In genomic region chr16:85473326-85473725, GRCh38 we compare ENCODE assay signal across 32 cellular contexts.
DNase-seq lines count a peak whose midpoint lies in the region; ATAC-seq and TF ChIP-seq lines count a peak whose summit lies in the region.
"Had no signal": no experiment of that assay in that cellular context is flagged by ENCODE, and none has a peak within 500 bp of the region (broad histone marks: within the 10 kb centered on the region; RNA-seq: fewer than 3 reads in every experiment).

No MANE protein-coding gene starts in this region.

- H3K9me3 ChIP-seq in cardiac muscle cell (ENCODE audit: low read depth), result no peaks in the 10 kb centered on the region
- no peaks in the 10 kb centered on the region for H3K9me3 ChIP-seq in heart right ventricle
- no peaks in the 10 kb centered on the region for H3K9me3 ChIP-seq in uterus
- H3K9me3 ChIP-seq: A549, lower lobe of right lung, thoracic aorta had no signal

- no peak overlapping the region for H3K4me3 ChIP-seq in cardiac muscle cell
- H3K4me3 ChIP-seq in heart right ventricle, result no peak overlapping the region
- H3K4me3 ChIP-seq in uterus, result no peak overlapping the region
- no peak overlapping the region for H3K4me3 ChIP-seq in dorsolateral prefrontal cortex
- H3K4me3 ChIP-seq: A549, coronary artery, lower lobe of right lung, thoracic aorta had no signal

- TF ChIP-seq POLR2A in uterus (IDR thresholded peaks at IDR 0.05), result no peak

- TF ChIP-seq CTCF in cardiac muscle cell (IDR thresholded peaks at IDR 0.05; ENCODE audit: low read depth, low read length) (no peak), heart right ventricle (IDR thresholded peaks at IDR 0.05) (no peak), brain (conservative IDR thresholded peaks at IDR 0.05) (peak in 1 of 2 experiments; percentile 13), nephron (IDR thresholded peaks at IDR 0.05; ENCODE audit: unreplicated experiment in 3 of 3) (no peak), uterus (IDR thresholded peaks at IDR 0.05) (no peak), dorsolateral prefrontal cortex (IDR thresholded peaks at IDR 0.05 in 54 of 56, conservative IDR thresholded peaks at IDR 0.05 in 2 of 56; ENCODE audit: low read depth in 1 of 56, partially characterized antibody in 56 of 56) (no peak)

- no peaks in the 10 kb centered on the region for H3K27me3 ChIP-seq in cardiac muscle cell
- H3K27me3 ChIP-seq in heart right ventricle, result no peaks in the 10 kb centered on the region
- no peaks in the 10 kb centered on the region for H3K27me3 ChIP-seq in uterus
- H3K27me3 ChIP-seq in dorsolateral prefrontal cortex, result no peaks in the 10 kb centered on the region

- H3K4me3 Mint-ChIP-seq in brain (peak overlapping the region in 3 of 5 experiments; percentile 7 to 62 (median 40)), nephron (peak overlapping the region; percentile 9 to 30 (median 11))
- H3K4me3 Mint-ChIP-seq: activated CD4-positive, alpha-beta memory T cell treated with anti-CD3 and anti-CD28 coated beads for 36 hours; activated naive CD8-positive, alpha-beta T cell treated with anti-CD3 and anti-CD28 coated beads, Interleukin-2, amount 50 U/mL, for 24 hours; activated T-cell treated with anti-CD3 and anti-CD28 coated beads, Interleukin-2, amount 50 U/mL, for 72 hours; CD4-positive, alpha-beta memory T cell; effector memory CD8-positive, alpha-beta T cell; stimulated activated naive CD8-positive, alpha-beta T cell treated with anti-CD3 and anti-CD28 coated beads, Interleukin-15, amount 100 ng/mL, for 72 hours had no signal

- H3K27ac Mint-ChIP-seq in brain (peak overlapping the region; percentile 60 to 94 (median 91)), nephron (peak overlapping the region; percentile 43 to 88 (median 47))
- H3K27ac Mint-ChIP-seq: activated CD4-positive, alpha-beta memory T cell treated with anti-CD3 and anti-CD28 coated beads for 36 hours; activated naive CD8-positive, alpha-beta T cell treated with anti-CD3 and anti-CD28 coated beads, Interleukin-2, amount 50 U/mL, for 24 hours; activated T-cell treated with anti-CD3 and anti-CD28 coated beads, Interleukin-2, amount 50 U/mL, for 72 hours; effector memory CD8-positive, alpha-beta T cell had no signal

- H3K9me3 Mint-ChIP-seq in brain (peaks cover 0 to 4% (median 0%) of the 10 kb centered on the region in 5 experiments), nephron (no peaks in the 10 kb centered on the region)
- H3K9me3 Mint-ChIP-seq: activated CD4-positive, alpha-beta memory T cell treated with anti-CD3 and anti-CD28 coated beads for 36 hours; activated naive CD8-positive, alpha-beta T cell treated with anti-CD3 and anti-CD28 coated beads, Interleukin-2, amount 50 U/mL, for 24 hours; activated T-cell treated with anti-CD3 and anti-CD28 coated beads, Interleukin-2, amount 50 U/mL, for 72 hours; CD4-positive, alpha-beta memory T cell; effector memory CD8-positive, alpha-beta T cell; stimulated activated naive CD8-positive, alpha-beta T cell treated with anti-CD3 and anti-CD28 coated beads, Interleukin-15, amount 100 ng/mL, for 72 hours had no signal

- peak overlapping the region; percentile 76 for H3K27ac ChIP-seq in cardiac muscle cell
- no peak overlapping the region for H3K27ac ChIP-seq in heart right ventricle
- H3K27ac ChIP-seq in uterus, result peak overlapping the region; percentile 42 to 70
- no peak overlapping the region for H3K27ac ChIP-seq in dorsolateral prefrontal cortex
- H3K27ac ChIP-seq: A549, coronary artery, lower lobe of right lung, thoracic aorta had no signal

- H3K4me1 Mint-ChIP-seq in brain (peaks cover 74% of the 10 kb centered on the region), nephron (peaks cover 50% of the 10 kb centered on the region)
- H3K4me1 Mint-ChIP-seq: activated naive CD8-positive, alpha-beta T cell treated with anti-CD3 and anti-CD28 coated beads, Interleukin-2, amount 50 U/mL, for 24 hours; CD4-positive, alpha-beta memory T cell had no signal

- H3K36me3 Mint-ChIP-seq in brain (peaks cover 4% of the 10 kb centered on the region), nephron (ENCODE audit: low read depth) (peaks cover 4% of the 10 kb centered on the region)
- H3K36me3 Mint-ChIP-seq: activated CD4-positive, alpha-beta memory T cell treated with anti-CD3 and anti-CD28 coated beads for 36 hours; CD4-positive, alpha-beta memory T cell had no signal

- no peak for DNase-seq in cardiac muscle cell (ENCODE audit: low read depth in 1 of 2, low spot score in 1 of 2)
- DNase-seq in heart right ventricle, result no peak
- no peak for DNase-seq in uterus
- DNase-seq in 8988T, result no peak
- DNase-seq in dorsolateral prefrontal cortex, result no peak
- DNase-seq: activated CD4-positive, alpha-beta memory T cell treated with anti-CD3 and anti-CD28 coated beads for 36 hours; activated CD4-positive, alpha-beta T cell treated with anti-CD3 and anti-CD28 coated beads for 1 hour; activated naive CD4-positive, alpha-beta T cell; activated naive CD8-positive, alpha-beta T cell treated with anti-CD3 and anti-CD28 coated beads, Interleukin-2, amount 50 U/mL, for 24 hours; activated T-cell treated with anti-CD3 and anti-CD28 coated beads, Interleukin-2, amount 50 U/mL, for 72 hours; caudate nucleus; CD4-positive, alpha-beta memory T cell; effector memory CD8-positive, alpha-beta T cell; GDM1; head of caudate nucleus; KBM-7; kidney glomerular epithelial cell; lower lobe of right lung; NCI-H1105; NCI-H1930; NCI-H2227 treated with DMSO at 0.1 percent for 48 hours; NCI-H526 treated with DMSO at 0.1 percent for 48 hours; NK-92 treated with Interleukin-12 subunit alpha and Interleukin-12 subunit beta, amount 100 ng/mL, for 24 hours; stimulated activated CD8-positive, alpha-beta memory T cell treated with anti-CD3 and anti-CD28 coated beads, Interleukin-4, amount 100 ng/mL, for 48 hours; stimulated activated naive CD8-positive, alpha-beta T cell treated with anti-CD3 and anti-CD28 coated beads, Interleukin-15, amount 100 ng/mL, for 72 hours had no signal

- intact Hi-C loops in heart right ventricle (cut with DNase I), result loop anchor here in 1 of 10 donors (10.0 kb wide), 1 partner anchor 49 kb away; no protein-coding TSS in a partner anchor
- intact Hi-C loops in uterus (cut with DNase I; ENCODE audit: low total_unique reads), result no loop called here
- intact Hi-C loops in dorsolateral prefrontal cortex (cut with DNase I), result no loop called here

- no peak for ATAC-seq in heart right ventricle
- no peak for ATAC-seq in HG03520 (IDR thresholded peaks at IDR 0.05; ENCODE audit: unreplicated experiment)
- ATAC-seq: activated T-cell treated with anti-CD3 and anti-CD28 coated beads, Interleukin-2, amount 50 U/mL, for 72 hours; effector memory CD8-positive, alpha-beta T cell; lower lobe of right lung; Right ventricle myocardium inferior had no signal

- H3K27me3 Mint-ChIP-seq in brain (no peaks in the 10 kb centered on the region), nephron (ENCODE audit: low read depth) (peaks cover 5% of the 10 kb centered on the region)
- H3K27me3 Mint-ChIP-seq: activated naive CD8-positive, alpha-beta T cell treated with anti-CD3 and anti-CD28 coated beads, Interleukin-2, amount 50 U/mL, for 24 hours had no signal

- 90 to 93% methylated on average over 8 of the region's 8 CpGs for WGBS in heart right ventricle, 2 donors

- no peaks in the 10 kb centered on the region for H3K36me3 ChIP-seq in cardiac muscle cell
- H3K36me3 ChIP-seq in heart right ventricle, result no peaks in the 10 kb centered on the region
- no peaks in the 10 kb centered on the region for H3K36me3 ChIP-seq in uterus
- H3K36me3 ChIP-seq: lower lobe of right lung, thoracic aorta had no signal

- H3K4me1 ChIP-seq in cardiac muscle cell (ENCODE audit: low read depth) (peaks cover 47% of the 10 kb centered on the region), heart right ventricle (peaks cover 0 to 13% (median 8%) of the 10 kb centered on the region in 9 donors), uterus (peaks cover 0 to 15% of the 10 kb centered on the region in 2 donors)
- H3K4me1 ChIP-seq: A549 had no signal

Comparison
In these comparisons a context has a peak if more than half of its experiments do, and no peak if none do; other contexts are left out.
1. H3K27ac ChIP-seq: peak in cardiac muscle cell (single experiment) and uterus (2 of 2); none in heart right ventricle (0 of 10) and dorsolateral prefrontal cortex (0 of 59).